In the genomic region with DNA sequence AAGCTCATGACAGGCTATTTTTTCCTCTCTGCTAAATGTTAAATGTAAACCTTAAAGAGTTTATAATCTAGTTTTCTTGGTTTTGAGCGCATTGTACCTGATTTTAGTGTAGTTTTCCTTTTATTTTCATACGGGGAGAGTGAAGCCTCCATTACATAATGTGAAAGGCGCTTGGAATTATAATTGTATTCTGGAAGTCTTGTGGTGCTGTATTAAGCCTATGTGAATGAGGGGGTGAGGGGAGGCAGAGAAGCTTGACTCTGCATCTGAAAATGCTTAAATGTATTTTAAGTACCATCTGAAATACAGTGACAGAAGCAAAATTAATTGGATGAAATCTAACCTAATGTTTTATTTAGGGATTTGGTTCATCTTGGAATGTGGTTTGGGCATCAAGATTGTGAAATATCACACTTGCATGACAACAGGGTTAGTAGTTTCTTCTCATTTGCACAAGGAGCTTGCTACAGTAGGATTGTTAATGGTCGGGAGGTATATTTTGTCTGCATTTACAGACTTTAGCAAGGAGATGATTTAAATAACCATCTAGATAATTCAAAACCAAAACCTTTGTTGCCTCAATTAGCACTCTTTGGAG, we compare ENCODE assay signal across 15 cellular contexts. TPM values are rescaled to one million over a fixed set of nuclear protein-coding genes. Genes with fewer than 3 reads are reported as not detected.
"Had no signal": no experiment of that assay in that cellular context is flagged by ENCODE, and none has a peak within 500 bp of the region (broad histone marks: within the 10 kb centered on the region; RNA-seq: fewer than 3 reads in every experiment).

No MANE protein-coding gene starts in this region.

- H3K36me3 ChIP-seq: pancreas, stomach, thoracic aorta had no signal

- DNase-seq: activated effector memory CD4-positive, alpha-beta T cell treated with anti-CD3 and anti-CD28 coated beads, Interleukin-2, amount 50 U/mL, for 16 hours; activated naive CD8-positive, alpha-beta T cell treated with anti-CD3 and anti-CD28 coated beads for 36 hours; activated T-cell treated with anti-CD3 and anti-CD28 coated beads, Interleukin-2, amount 50 U/mL, for 24 hours; anterior cingulate cortex; cerebellar nuclear complex; effector memory CD8-positive, alpha-beta T cell; erythroblast; glutamatergic neuron; nephron progenitor cell; pancreas; stomach had no signal

- H3K27me3 ChIP-seq: pancreas, stomach had no signal

- H3K4me3 Mint-ChIP-seq: activated naive CD8-positive, alpha-beta T cell treated with anti-CD3 and anti-CD28 coated beads for 36 hours; activated T-cell treated with anti-CD3 and anti-CD28 coated beads, Interleukin-2, amount 50 U/mL, for 24 hours; dendritic cell treated with granulocyte-macrophage colony-stimulating factor and Interleukin-4, amounts not matched to agents 40 ng/mL and 50 ng/mL, for 4 days; effector memory CD8-positive, alpha-beta T cell; memory B cell; nephron progenitor cell had no signal

- H3K9me3 Mint-ChIP-seq: activated naive CD8-positive, alpha-beta T cell treated with anti-CD3 and anti-CD28 coated beads for 36 hours; activated T-cell treated with anti-CD3 and anti-CD28 coated beads, Interleukin-2, amount 50 U/mL, for 24 hours; dendritic cell treated with granulocyte-macrophage colony-stimulating factor and Interleukin-4, amounts not matched to agents 40 ng/mL and 50 ng/mL, for 4 days; effector memory CD8-positive, alpha-beta T cell; memory B cell had no signal

- H3K9me3 ChIP-seq: pancreas, thoracic aorta had no signal

- H3K4me1 ChIP-seq: pancreas, stomach had no signal

- H3K4me3 ChIP-seq: pancreas, stomach, thoracic aorta had no signal

- H3K27me3 Mint-ChIP-seq: activated naive CD8-positive, alpha-beta T cell treated with anti-CD3 and anti-CD28 coated beads for 36 hours; activated T-cell treated with anti-CD3 and anti-CD28 coated beads, Interleukin-2, amount 50 U/mL, for 24 hours; dendritic cell treated with granulocyte-macrophage colony-stimulating factor and Interleukin-4, amounts not matched to agents 40 ng/mL and 50 ng/mL, for 4 days had no signal

- H3K36me3 Mint-ChIP-seq: activated naive CD8-positive, alpha-beta T cell treated with anti-CD3 and anti-CD28 coated beads for 36 hours; memory B cell had no signal

- H3K27ac Mint-ChIP-seq: activated naive CD8-positive, alpha-beta T cell treated with anti-CD3 and anti-CD28 coated beads for 36 hours; activated T-cell treated with anti-CD3 and anti-CD28 coated beads, Interleukin-2, amount 50 U/mL, for 24 hours; dendritic cell treated with granulocyte-macrophage colony-stimulating factor and Interleukin-4, amounts not matched to agents 40 ng/mL and 50 ng/mL, for 4 days; effector memory CD8-positive, alpha-beta T cell; memory B cell; nephron progenitor cell had no signal

- H3K4me1 Mint-ChIP-seq: memory B cell, nephron progenitor cell had no signal

- H3K27ac ChIP-seq: pancreas, stomach, thoracic aorta had no signal

- ATAC-seq: activated CD4-positive, CD25-positive, alpha-beta regulatory T cell treated with anti-CD3 and anti-CD28 coated beads, Interleukin-2, amount 50 U/mL, for 24 hours; effector memory CD8-positive, alpha-beta T cell; pancreas had no signal

RNA-seq across cellular contexts. Expression of gene TMEM200A, which starts 41.2 kb away (rescaled TPM):
- total RNA-seq: activated naive CD8-positive, alpha-beta T cell treated with anti-CD3 and anti-CD28 coated beads for 36 hours had no signal
